1 cellular context compared by ENCODE assay signal in the genomic region with DNA sequence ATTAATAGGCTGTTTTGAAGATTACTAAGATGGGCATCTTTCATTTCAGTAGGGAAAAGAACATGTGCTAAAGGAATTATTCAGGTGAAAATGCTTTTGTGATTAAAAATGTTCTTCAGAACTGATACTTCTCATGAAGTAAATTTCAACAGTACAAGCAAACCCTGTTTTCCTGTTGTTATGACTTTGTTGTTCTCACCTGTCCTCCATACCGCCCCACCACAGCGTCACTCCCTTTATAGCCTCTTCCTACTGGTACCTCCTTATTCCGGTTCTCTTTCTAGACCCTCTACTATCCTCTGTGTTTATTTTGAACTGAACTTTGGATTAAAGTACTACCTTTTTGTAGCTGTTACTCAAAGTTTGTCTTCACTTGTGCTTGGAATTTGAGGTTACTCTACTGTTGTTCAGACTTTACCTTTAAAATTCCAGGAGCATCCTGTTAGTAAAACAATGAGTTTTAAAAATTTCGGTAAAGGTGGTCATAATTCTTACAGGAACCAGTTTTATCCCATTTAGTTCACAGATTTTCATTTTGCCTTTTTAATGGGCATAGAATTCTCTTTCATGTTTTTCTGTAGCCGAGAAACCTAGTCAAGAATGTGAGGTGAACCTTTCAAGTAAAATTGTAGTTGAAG.
TF ChIP-seq lines count a peak whose summit lies in the region.

No MANE protein-coding gene starts in this region.

TF ChIP-seq in K562, 482 proteins besides CTCF, POLR2A, EP300 and RAD21 (continued from another document):
- TF ChIP-seq, protein P1, sequence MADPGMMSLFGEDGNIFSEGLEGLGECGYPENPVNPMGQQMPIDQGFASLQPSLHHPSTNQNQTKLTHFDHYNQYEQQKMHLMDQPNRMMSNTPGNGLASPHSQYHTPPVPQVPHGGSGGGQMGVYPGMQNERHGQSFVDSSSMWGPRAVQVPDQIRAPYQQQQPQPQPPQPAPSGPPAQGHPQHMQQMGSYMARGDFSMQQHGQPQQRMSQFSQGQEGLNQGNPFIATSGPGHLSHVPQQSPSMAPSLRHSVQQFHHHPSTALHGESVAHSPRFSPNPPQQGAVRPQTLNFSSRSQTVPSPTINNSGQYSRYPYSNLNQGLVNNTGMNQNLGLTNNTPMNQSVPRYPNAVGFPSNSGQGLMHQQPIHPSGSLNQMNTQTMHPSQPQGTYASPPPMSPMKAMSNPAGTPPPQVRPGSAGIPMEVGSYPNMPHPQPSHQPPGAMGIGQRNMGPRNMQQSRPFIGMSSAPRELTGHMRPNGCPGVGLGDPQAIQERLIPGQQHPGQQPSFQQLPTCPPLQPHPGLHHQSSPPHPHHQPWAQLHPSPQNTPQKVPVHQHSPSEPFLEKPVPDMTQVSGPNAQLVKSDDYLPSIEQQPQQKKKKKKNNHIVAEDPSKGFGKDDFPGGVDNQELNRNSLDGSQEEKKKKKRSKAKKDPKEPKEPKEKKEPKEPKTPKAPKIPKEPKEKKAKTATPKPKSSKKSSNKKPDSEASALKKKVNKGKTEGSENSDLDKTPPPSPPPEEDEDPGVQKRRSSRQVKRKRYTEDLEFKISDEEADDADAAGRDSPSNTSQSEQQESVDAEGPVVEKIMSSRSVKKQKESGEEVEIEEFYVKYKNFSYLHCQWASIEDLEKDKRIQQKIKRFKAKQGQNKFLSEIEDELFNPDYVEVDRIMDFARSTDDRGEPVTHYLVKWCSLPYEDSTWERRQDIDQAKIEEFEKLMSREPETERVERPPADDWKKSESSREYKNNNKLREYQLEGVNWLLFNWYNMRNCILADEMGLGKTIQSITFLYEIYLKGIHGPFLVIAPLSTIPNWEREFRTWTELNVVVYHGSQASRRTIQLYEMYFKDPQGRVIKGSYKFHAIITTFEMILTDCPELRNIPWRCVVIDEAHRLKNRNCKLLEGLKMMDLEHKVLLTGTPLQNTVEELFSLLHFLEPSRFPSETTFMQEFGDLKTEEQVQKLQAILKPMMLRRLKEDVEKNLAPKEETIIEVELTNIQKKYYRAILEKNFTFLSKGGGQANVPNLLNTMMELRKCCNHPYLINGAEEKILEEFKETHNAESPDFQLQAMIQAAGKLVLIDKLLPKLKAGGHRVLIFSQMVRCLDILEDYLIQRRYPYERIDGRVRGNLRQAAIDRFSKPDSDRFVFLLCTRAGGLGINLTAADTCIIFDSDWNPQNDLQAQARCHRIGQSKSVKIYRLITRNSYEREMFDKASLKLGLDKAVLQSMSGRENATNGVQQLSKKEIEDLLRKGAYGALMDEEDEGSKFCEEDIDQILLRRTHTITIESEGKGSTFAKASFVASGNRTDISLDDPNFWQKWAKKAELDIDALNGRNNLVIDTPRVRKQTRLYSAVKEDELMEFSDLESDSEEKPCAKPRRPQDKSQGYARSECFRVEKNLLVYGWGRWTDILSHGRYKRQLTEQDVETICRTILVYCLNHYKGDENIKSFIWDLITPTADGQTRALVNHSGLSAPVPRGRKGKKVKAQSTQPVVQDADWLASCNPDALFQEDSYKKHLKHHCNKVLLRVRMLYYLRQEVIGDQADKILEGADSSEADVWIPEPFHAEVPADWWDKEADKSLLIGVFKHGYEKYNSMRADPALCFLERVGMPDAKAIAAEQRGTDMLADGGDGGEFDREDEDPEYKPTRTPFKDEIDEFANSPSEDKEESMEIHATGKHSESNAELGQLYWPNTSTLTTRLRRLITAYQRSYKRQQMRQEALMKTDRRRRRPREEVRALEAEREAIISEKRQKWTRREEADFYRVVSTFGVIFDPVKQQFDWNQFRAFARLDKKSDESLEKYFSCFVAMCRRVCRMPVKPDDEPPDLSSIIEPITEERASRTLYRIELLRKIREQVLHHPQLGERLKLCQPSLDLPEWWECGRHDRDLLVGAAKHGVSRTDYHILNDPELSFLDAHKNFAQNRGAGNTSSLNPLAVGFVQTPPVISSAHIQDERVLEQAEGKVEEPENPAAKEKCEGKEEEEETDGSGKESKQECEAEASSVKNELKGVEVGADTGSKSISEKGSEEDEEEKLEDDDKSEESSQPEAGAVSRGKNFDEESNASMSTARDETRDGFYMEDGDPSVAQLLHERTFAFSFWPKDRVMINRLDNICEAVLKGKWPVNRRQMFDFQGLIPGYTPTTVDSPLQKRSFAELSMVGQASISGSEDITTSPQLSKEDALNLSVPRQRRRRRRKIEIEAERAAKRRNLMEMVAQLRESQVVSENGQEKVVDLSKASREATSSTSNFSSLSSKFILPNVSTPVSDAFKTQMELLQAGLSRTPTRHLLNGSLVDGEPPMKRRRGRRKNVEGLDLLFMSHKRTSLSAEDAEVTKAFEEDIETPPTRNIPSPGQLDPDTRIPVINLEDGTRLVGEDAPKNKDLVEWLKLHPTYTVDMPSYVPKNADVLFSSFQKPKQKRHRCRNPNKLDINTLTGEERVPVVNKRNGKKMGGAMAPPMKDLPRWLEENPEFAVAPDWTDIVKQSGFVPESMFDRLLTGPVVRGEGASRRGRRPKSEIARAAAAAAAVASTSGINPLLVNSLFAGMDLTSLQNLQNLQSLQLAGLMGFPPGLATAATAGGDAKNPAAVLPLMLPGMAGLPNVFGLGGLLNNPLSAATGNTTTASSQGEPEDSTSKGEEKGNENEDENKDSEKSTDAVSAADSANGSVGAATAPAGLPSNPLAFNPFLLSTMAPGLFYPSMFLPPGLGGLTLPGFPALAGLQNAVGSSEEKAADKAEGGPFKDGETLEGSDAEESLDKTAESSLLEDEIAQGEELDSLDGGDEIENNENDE (IDR thresholded peaks at IDR 0.05; ENCODE audit: low read depth, low read length), result no peak
